ENCODE assay signal across 9 cellular contexts in genomic region chr15:42133892-42134502, GRCh38. TPM values are rescaled to one million over a fixed set of nuclear protein-coding genes. Genes with fewer than 3 reads are reported as not detected.
DNase-seq lines count a peak whose midpoint lies in the region; ATAC-seq and TF ChIP-seq lines count a peak whose summit lies in the region.
"Had no signal": no experiment of that assay in that cellular context is flagged by ENCODE, and none has a peak within 500 bp of the region (broad histone marks: within the 10 kb centered on the region; RNA-seq: fewer than 3 reads in every experiment).

No MANE protein-coding gene starts in this region.

- ATAC-seq in activated T-cell treated with anti-CD3 and anti-CD28 coated beads, Interleukin-2, amount 50 U/mL, for 4 hours, result peak; percentile 63 to 67
- no peak for ATAC-seq in HG02623 (IDR thresholded peaks at IDR 0.05; ENCODE audit: unreplicated experiment)
- ATAC-seq in GM18505 (IDR thresholded peaks at IDR 0.05; ENCODE audit: unreplicated experiment), result no peak

- no peaks in the 10 kb centered on the region for H3K36me3 ChIP-seq in CD4-positive, alpha-beta memory T cell (ENCODE audit: insufficient read depth, low read length)
- H3K36me3 ChIP-seq in HEK293 (ENCODE audit: control insufficient read depth in 2 of 2, insufficient read depth in 1 of 2, low read length in 2 of 2) (no peaks in the 10 kb centered on the region), OCI-LY3 (replicated peaks; ENCODE audit: low read depth, low read length) (no peaks in the 10 kb centered on the region)

- no peaks in the 10 kb centered on the region for H3K4me1 ChIP-seq in CD4-positive, alpha-beta memory T cell (ENCODE audit: insufficient read depth, low read length)
- H3K4me1 ChIP-seq in HEK293 (ENCODE audit: control insufficient read depth, insufficient read depth, low read length) (peaks cover 9% of the 10 kb centered on the region), OCI-LY3 (ENCODE audit: low read length) (peaks cover 14% of the 10 kb centered on the region)

- TF ChIP-seq CTCF in HEK293 (tag by site-specific recombination; IDR thresholded peaks at IDR 0.05) (peak; percentile 71), OCI-LY3 (IDR thresholded peaks at IDR 0.05; ENCODE audit: low read depth, low read length) (peak; percentile 88)

- DNase-seq in CD4-positive, alpha-beta memory T cell, result peak in 3 of 5 donors; percentile 8 to 25 (median 20)
- peak; percentile 32 for DNase-seq in activated T-cell treated with anti-CD3 and anti-CD28 coated beads, Interleukin-2, amount 50 U/mL, for 4 hours
- DNase-seq in cardiac septum (ENCODE audit: low spot score), result peak; percentile 77
- DNase-seq in stimulated activated CD4-positive, alpha-beta T cell treated with anti-CD3 and anti-CD28 coated beads, Interleukin-15, amount 100 ng/mL, for 48 hours (ENCODE audit: low read depth in 2 of 2), result peak; percentile 31 to 68

- H3K4me3 ChIP-seq in CD4-positive, alpha-beta memory T cell (ENCODE audit: low read length in 2 of 2), result no peak overlapping the region
- H3K4me3 ChIP-seq in HEK293 (ENCODE audit: low read depth, low read length) (no peak overlapping the region), OCI-LY3 (ENCODE audit: low read length) (peak overlapping the region; percentile 53)

- peak overlapping the region; percentile 29; the same call in 1 of the 2 replicates for H3K9ac ChIP-seq in OCI-LY3 (ENCODE audit: low read length)

- intact Hi-C loops in CD4-positive, alpha-beta memory T cell (cut with micrococcal nuclease), result no loop called here
- intact Hi-C loops in cardiac septum (cut with DNase I), result loop anchor here (10.0 kb wide), 1 partner anchor 149 kb away; no protein-coding TSS in a partner anchor

- H4K20me1 ChIP-seq in OCI-LY3 (ENCODE audit: insufficient read depth, low read length), result no peaks in the 10 kb centered on the region

- no peaks in the 10 kb centered on the region for H3K36me3 Mint-ChIP-seq in CD4-positive, alpha-beta memory T cell
- H3K36me3 Mint-ChIP-seq in activated T-cell treated with anti-CD3 and anti-CD28 coated beads, Interleukin-2, amount 50 U/mL, for 4 hours (ENCODE audit: insufficient read depth), result no peaks in the 10 kb centered on the region

- peaks cover 0 to 3% (median under 1%) of the 10 kb centered on the region in 4 donors for H3K4me1 Mint-ChIP-seq in CD4-positive, alpha-beta memory T cell
- H3K4me1 Mint-ChIP-seq in activated T-cell treated with anti-CD3 and anti-CD28 coated beads, Interleukin-2, amount 50 U/mL, for 4 hours (ENCODE audit: low read depth), result no peaks in the 10 kb centered on the region

- no peaks in the 10 kb centered on the region for H3K27me3 ChIP-seq in CD4-positive, alpha-beta memory T cell (ENCODE audit: insufficient read depth, low read length)
- H3K27me3 ChIP-seq in OCI-LY3 (ENCODE audit: low read depth, low read length), result peaks cover 12% of the 10 kb centered on the region; the same call in 1 of the 2 replicates

- POLR2A ChIA-PET in CD4-positive, alpha-beta memory T cell (lab: Charles Lee; ENCODE audit: partially characterized antibody), result no interaction called here
- POLR2A ChIA-PET in HEK293 (lab: Yijun Ruan, JAX), result no interaction called here

- H2AFZ ChIP-seq in OCI-LY3 (ENCODE audit: low read depth, low read length), result peak overlapping the region; percentile 98

- H3K27ac Mint-ChIP-seq in CD4-positive, alpha-beta memory T cell, result peak overlapping the region in 1 of 7 donors; percentile 5

- H3K4me3 Mint-ChIP-seq in CD4-positive, alpha-beta memory T cell, result no peak overlapping the region
- H3K4me3 Mint-ChIP-seq in activated T-cell treated with anti-CD3 and anti-CD28 coated beads, Interleukin-2, amount 50 U/mL, for 4 hours, result no peak overlapping the region

- H3K27me3 Mint-ChIP-seq in CD4-positive, alpha-beta memory T cell, result peaks cover 5 to 8% of the 10 kb centered on the region in 2 donors
- H3K27me3 Mint-ChIP-seq in activated T-cell treated with anti-CD3 and anti-CD28 coated beads, Interleukin-2, amount 50 U/mL, for 4 hours (ENCODE audit: low read depth), result peaks cover 9% of the 10 kb centered on the region

- no peaks in the 10 kb centered on the region for H3K79me2 ChIP-seq in OCI-LY3 (ENCODE audit: low read length)

- no peak for TF ChIP-seq POLR2A in GM18505 (IDR thresholded peaks at IDR 0.05; ENCODE audit: borderline replicate concordance, extremely low read depth, insufficient read depth, insufficient read length)

- H3K27ac ChIP-seq in CD4-positive, alpha-beta memory T cell (ENCODE audit: low read depth, low read length), result no peak overlapping the region
- no peak overlapping the region for H3K27ac ChIP-seq in HEK293 (ENCODE audit: extremely low read depth, low read depth, low read length)
- H3K27ac ChIP-seq in OCI-LY3 (ENCODE audit: low read length), result no peak overlapping the region

- CTCF ChIA-PET in CD4-positive, alpha-beta memory T cell (lab: Charles Lee; ENCODE audit: partially characterized antibody), result interaction anchor here (0.8 to 1.4 kb wide), 2 partner anchors 138 to 145 kb away, joined by 4 to 7 read pairs; no protein-coding TSS in a partner anchor
- CTCF ChIA-PET in HEK293 (lab: Yijun Ruan, JAX), result interaction anchor here (0.6 to 1.9 kb wide), 16 partner anchors 8 to 398 kb away, joined by 3 to 12 read pairs (median 4); no protein-coding TSS in a partner anchor

- peak overlapping the region; percentile 75 for H3K4me2 ChIP-seq in OCI-LY3 (ENCODE audit: low read length)

- no peaks in the 10 kb centered on the region for H3K9me3 Mint-ChIP-seq in CD4-positive, alpha-beta memory T cell
- H3K9me3 Mint-ChIP-seq in activated T-cell treated with anti-CD3 and anti-CD28 coated beads, Interleukin-2, amount 50 U/mL, for 4 hours, result no peaks in the 10 kb centered on the region

- no peaks in the 10 kb centered on the region for H3K9me3 ChIP-seq in CD4-positive, alpha-beta memory T cell (ENCODE audit: control insufficient read depth in 1 of 2, low read length in 2 of 2)
- H3K9me3 ChIP-seq in HEK293 (ENCODE audit: control insufficient read depth, insufficient read depth, low read depth, low read length), result no peaks in the 10 kb centered on the region
- H3K9me3 ChIP-seq in OCI-LY3 (ENCODE audit: insufficient read depth, low read length), result no peaks in the 10 kb centered on the region

TF ChIP-seq in HEK293, 187 proteins besides CTCF, POLR2A, EP300 and RAD21 (continues in another document):
- TF ChIP-seq PATZ1 (tag by site-specific recombination; IDR thresholded peaks at IDR 0.05), result peak; percentile 52; the same call in 1 of the 2 replicates
- no peak for TF ChIP-seq ZNF426 (tag by site-specific recombination; IDR thresholded peaks at IDR 0.05)
- TF ChIP-seq ZFP3 (tag by site-specific recombination; IDR thresholded peaks at IDR 0.05; ENCODE audit: low read depth), result no peak
- no peak for TF ChIP-seq ZNF704 (tag by site-specific recombination; IDR thresholded peaks at IDR 0.05)
- no peak for TF ChIP-seq ZNF777 (tag by site-specific recombination; IDR thresholded peaks at IDR 0.05; ENCODE audit: borderline replicate concordance)
- no peak for TF ChIP-seq ZSCAN16 (tag by site-specific recombination; IDR thresholded peaks at IDR 0.05)
- no peak for TF ChIP-seq REPIN1 (tag by site-specific recombination; IDR thresholded peaks at IDR 0.05; ENCODE audit: low read depth)
- no peak for TF ChIP-seq FEZF1 (tag by site-specific recombination; IDR thresholded peaks at IDR 0.05)
- TF ChIP-seq ZNF701 (tag by site-specific recombination; IDR thresholded peaks at IDR 0.05), result no peak
- peak; percentile 60; the same call in 1 of the 2 replicates for TF ChIP-seq ZSCAN30 (tag by site-specific recombination; IDR thresholded peaks at IDR 0.05)
- TF ChIP-seq ZNF341 (tag by site-specific recombination; IDR thresholded peaks at IDR 0.05; ENCODE audit: low read depth), result no peak
- TF ChIP-seq ZNF626 (tag by site-specific recombination; IDR thresholded peaks at IDR 0.05), result no peak
- no peak for TF ChIP-seq TCF7L2 (IDR thresholded peaks at IDR 0.05; ENCODE audit: borderline replicate concordance, low read depth, low read length)
- 0 out of 2 replicates have a peak, but pooled peaks have one; percentile 54 for TF ChIP-seq ZNF2 (tag by site-specific recombination; IDR thresholded peaks at IDR 0.05)
- no peak for TF ChIP-seq KLF17 (tag by site-specific recombination; IDR thresholded peaks at IDR 0.05)

RNA-seq across cellular contexts. Expression of gene PLA2G4F, which starts 22.4 kb away (rescaled TPM):
- not detected for total RNA-seq in CD4-positive, alpha-beta memory T cell
- not detected for polyA plus RNA-seq in CD4-positive, alpha-beta memory T cell
- under 1 TPM in 1 of 3 donors, not detected in 2; 0.30 TPM for total RNA-seq in activated T-cell treated with anti-CD3 and anti-CD28 coated beads, Interleukin-2, amount 50 U/mL, for 4 hours
- total RNA-seq in cardiac septum, result 0.48 TPM
- total RNA-seq: skeletal muscle tissue had no signal

RNA-seq across cellular contexts. Expression of gene PLA2G4D, which starts 39.6 kb away (rescaled TPM):
- total RNA-seq in CD4-positive, alpha-beta memory T cell, result not detected
- not detected for polyA plus RNA-seq in CD4-positive, alpha-beta memory T cell
- not detected for total RNA-seq in activated T-cell treated with anti-CD3 and anti-CD28 coated beads, Interleukin-2, amount 50 U/mL, for 4 hours
- not detected for total RNA-seq in cardiac septum
- total RNA-seq: skeletal muscle tissue had no signal

Comparison
In these comparisons a context has a peak if more than half of its experiments do, and no peak if none do; other contexts are left out.
1. DNase-seq: peak in every context shown above with its lines; median percentile 77 in cardiac septum; 50 in stimulated activated CD4-positive, alpha-beta T cell treated with anti-CD3 and anti-CD28 coated beads, Interleukin-15, amount 100 ng/mL, for 48 hours; 32 in activated T-cell treated with anti-CD3 and anti-CD28 coated beads, Interleukin-2, amount 50 U/mL, for 4 hours; 20 in CD4-positive, alpha-beta memory T cell.
2. ATAC-seq: peak in activated T-cell treated with anti-CD3 and anti-CD28 coated beads, Interleukin-2, amount 50 U/mL, for 4 hours (2 of 2); none in HG02623 (single experiment) and GM18505 (single experiment).